2 cellular contexts compared by ENCODE assay signal in the genomic region with DNA sequence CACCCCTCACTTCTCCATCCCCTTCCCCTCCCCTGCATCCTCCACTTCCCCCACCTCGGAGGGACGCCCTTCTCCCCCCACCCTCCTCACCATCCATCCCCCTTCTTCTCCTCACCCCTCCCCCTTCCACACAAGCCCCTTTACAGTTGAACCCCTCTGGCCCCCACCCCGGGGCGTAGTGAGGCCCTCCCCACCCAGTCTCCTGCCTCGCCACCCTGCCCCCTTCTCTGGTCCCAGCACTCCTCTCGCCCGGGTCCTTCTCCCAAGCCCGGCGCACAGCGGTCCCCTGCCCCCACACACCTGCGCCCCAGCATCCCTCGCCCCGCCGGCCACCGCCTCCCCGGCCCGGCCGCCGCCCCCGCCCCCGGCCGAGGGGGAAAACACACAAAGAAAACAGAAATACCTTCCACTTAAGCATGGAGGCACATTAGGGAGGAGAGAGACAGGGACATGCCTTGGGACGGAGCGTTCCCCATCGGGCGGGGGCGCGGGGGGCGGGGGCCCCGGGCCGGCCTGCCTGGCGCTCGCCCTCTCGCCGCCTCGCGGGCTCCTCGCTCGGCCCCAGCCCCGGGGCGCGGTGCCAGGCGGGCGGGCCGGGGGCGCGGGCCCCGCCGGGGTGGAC.
TF ChIP-seq lines count a peak whose summit lies in the region.

No MANE protein-coding gene starts in this region.

TF ChIP-seq in SK-N-SH, 30 proteins besides CTCF, POLR2A, EP300 and RAD21 (continued from another document):
- TF ChIP-seq, protein P1, sequence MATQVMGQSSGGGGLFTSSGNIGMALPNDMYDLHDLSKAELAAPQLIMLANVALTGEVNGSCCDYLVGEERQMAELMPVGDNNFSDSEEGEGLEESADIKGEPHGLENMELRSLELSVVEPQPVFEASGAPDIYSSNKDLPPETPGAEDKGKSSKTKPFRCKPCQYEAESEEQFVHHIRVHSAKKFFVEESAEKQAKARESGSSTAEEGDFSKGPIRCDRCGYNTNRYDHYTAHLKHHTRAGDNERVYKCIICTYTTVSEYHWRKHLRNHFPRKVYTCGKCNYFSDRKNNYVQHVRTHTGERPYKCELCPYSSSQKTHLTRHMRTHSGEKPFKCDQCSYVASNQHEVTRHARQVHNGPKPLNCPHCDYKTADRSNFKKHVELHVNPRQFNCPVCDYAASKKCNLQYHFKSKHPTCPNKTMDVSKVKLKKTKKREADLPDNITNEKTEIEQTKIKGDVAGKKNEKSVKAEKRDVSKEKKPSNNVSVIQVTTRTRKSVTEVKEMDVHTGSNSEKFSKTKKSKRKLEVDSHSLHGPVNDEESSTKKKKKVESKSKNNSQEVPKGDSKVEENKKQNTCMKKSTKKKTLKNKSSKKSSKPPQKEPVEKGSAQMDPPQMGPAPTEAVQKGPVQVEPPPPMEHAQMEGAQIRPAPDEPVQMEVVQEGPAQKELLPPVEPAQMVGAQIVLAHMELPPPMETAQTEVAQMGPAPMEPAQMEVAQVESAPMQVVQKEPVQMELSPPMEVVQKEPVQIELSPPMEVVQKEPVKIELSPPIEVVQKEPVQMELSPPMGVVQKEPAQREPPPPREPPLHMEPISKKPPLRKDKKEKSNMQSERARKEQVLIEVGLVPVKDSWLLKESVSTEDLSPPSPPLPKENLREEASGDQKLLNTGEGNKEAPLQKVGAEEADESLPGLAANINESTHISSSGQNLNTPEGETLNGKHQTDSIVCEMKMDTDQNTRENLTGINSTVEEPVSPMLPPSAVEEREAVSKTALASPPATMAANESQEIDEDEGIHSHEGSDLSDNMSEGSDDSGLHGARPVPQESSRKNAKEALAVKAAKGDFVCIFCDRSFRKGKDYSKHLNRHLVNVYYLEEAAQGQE (IDR thresholded peaks at IDR 0.05; ENCODE audit: low read depth, low read length) = no peak
- TF ChIP-seq, protein P2, sequence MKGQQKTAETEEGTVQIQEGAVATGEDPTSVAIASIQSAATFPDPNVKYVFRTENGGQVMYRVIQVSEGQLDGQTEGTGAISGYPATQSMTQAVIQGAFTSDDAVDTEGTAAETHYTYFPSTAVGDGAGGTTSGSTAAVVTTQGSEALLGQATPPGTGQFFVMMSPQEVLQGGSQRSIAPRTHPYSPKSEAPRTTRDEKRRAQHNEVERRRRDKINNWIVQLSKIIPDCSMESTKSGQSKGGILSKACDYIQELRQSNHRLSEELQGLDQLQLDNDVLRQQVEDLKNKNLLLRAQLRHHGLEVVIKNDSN (IDR thresholded peaks at IDR 0.05; ENCODE audit: borderline replicate concordance, low read depth) = no peak
- TF ChIP-seq SMC3 (IDR thresholded peaks at IDR 0.05; ENCODE audit: low read depth, low read length) (no peak), RCOR1 (IDR thresholded peaks at IDR 0.05; ENCODE audit: low read length) (no peak), RFX5 (IDR thresholded peaks at IDR 0.05; ENCODE audit: low read length) (no peak), POLR2AphosphoS5 (IDR thresholded peaks at IDR 0.05; ENCODE audit: low read depth, low read length) (no peak), FOXJ3 (CRISPR knock-in tag; IDR thresholded peaks at IDR 0.05) (no peak)
- TF ChIP-seq, protein P3, sequence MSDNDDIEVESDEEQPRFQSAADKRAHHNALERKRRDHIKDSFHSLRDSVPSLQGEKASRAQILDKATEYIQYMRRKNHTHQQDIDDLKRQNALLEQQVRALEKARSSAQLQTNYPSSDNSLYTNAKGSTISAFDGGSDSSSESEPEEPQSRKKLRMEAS (IDR thresholded peaks at IDR 0.05; ENCODE audit: low read depth) = no peak
- TF ChIP-seq, protein P4, sequence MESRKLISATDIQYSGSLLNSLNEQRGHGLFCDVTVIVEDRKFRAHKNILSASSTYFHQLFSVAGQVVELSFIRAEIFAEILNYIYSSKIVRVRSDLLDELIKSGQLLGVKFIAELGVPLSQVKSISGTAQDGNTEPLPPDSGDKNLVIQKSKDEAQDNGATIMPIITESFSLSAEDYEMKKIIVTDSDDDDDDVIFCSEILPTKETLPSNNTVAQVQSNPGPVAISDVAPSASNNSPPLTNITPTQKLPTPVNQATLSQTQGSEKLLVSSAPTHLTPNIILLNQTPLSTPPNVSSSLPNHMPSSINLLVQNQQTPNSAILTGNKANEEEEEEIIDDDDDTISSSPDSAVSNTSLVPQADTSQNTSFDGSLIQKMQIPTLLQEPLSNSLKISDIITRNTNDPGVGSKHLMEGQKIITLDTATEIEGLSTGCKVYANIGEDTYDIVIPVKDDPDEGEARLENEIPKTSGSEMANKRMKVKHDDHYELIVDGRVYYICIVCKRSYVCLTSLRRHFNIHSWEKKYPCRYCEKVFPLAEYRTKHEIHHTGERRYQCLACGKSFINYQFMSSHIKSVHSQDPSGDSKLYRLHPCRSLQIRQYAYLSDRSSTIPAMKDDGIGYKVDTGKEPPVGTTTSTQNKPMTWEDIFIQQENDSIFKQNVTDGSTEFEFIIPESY (IDR thresholded peaks at IDR 0.05; ENCODE audit: borderline replicate concordance, low read depth) = no peak

TF ChIP-seq in SK-N-SH treated with all-trans-retinoic acid at 6 μM for 48 hours, 23 proteins besides CTCF, POLR2A, EP300 and RAD21 (continued from another document):
- no peak for TF ChIP-seq ZC3H10 (CRISPR knock-in tag; IDR thresholded peaks at IDR 0.05)
- TF ChIP-seq ZFP30 (CRISPR knock-in tag; IDR thresholded peaks at IDR 0.05) = no peak
- no peak for TF ChIP-seq TOX (CRISPR knock-in tag; IDR thresholded peaks at IDR 0.05; ENCODE audit: borderline replicate concordance)
- TF ChIP-seq, protein P5, sequence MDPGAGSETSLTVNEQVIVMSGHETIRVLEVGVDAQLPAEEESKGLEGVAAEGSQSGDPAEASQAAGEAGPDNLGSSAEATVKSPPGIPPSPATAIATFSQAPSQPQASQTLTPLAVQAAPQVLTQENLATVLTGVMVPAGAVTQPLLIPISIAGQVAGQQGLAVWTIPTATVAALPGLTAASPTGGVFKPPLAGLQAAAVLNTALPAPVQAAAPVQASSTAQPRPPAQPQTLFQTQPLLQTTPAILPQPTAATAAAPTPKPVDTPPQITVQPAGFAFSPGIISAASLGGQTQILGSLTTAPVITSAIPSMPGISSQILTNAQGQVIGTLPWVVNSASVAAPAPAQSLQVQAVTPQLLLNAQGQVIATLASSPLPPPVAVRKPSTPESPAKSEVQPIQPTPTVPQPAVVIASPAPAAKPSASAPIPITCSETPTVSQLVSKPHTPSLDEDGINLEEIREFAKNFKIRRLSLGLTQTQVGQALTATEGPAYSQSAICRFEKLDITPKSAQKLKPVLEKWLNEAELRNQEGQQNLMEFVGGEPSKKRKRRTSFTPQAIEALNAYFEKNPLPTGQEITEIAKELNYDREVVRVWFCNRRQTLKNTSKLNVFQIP (CRISPR knock-in tag; IDR thresholded peaks at IDR 0.05; ENCODE audit: borderline replicate concordance, low read depth) = no peak
- TF ChIP-seq ESRRG (CRISPR knock-in tag; IDR thresholded peaks at IDR 0.05) = no peak
- TF ChIP-seq GLIS3 (CRISPR knock-in tag; IDR thresholded peaks at IDR 0.05) = no peak
- TF ChIP-seq TCF4 (CRISPR knock-in tag; IDR thresholded peaks at IDR 0.05; ENCODE audit: borderline replicate concordance) = no peak
- TF ChIP-seq, protein P6, sequence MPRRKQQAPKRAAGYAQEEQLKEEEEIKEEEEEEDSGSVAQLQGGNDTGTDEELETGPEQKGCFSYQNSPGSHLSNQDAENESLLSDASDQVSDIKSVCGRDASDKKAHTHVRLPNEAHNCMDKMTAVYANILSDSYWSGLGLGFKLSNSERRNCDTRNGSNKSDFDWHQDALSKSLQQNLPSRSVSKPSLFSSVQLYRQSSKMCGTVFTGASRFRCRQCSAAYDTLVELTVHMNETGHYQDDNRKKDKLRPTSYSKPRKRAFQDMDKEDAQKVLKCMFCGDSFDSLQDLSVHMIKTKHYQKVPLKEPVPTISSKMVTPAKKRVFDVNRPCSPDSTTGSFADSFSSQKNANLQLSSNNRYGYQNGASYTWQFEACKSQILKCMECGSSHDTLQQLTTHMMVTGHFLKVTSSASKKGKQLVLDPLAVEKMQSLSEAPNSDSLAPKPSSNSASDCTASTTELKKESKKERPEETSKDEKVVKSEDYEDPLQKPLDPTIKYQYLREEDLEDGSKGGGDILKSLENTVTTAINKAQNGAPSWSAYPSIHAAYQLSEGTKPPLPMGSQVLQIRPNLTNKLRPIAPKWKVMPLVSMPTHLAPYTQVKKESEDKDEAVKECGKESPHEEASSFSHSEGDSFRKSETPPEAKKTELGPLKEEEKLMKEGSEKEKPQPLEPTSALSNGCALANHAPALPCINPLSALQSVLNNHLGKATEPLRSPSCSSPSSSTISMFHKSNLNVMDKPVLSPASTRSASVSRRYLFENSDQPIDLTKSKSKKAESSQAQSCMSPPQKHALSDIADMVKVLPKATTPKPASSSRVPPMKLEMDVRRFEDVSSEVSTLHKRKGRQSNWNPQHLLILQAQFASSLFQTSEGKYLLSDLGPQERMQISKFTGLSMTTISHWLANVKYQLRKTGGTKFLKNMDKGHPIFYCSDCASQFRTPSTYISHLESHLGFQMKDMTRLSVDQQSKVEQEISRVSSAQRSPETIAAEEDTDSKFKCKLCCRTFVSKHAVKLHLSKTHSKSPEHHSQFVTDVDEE (CRISPR knock-in tag; IDR thresholded peaks at IDR 0.05) = no peak
